ENCODE assay signal across 1 cellular context in the genomic region with DNA sequence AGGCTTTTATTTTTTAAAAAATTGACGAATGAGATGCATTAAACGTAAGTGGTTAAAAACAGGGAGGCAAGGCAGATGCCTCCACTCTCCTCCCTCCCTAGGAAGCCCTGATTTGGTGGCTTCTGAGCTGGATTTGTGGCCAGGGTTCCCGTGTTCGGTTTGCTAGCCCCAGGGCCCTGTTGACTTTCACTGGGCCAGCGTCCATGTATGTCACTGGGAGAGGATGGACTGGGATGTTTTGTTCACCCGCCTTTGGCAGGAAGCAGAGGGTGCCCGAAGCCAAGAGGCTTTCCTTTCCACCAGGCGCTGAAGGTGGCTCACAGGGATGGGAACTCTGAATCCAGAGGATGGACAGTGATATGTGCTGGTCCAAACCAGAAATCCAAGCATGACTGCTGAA.
TF ChIP-seq lines count a peak whose summit lies in the region.

No MANE protein-coding gene starts in this region.

TF ChIP-seq in GM23338, 12 proteins besides CTCF, POLR2A, EP300 and RAD21 (continued from another document):
- TF ChIP-seq, protein P1, sequence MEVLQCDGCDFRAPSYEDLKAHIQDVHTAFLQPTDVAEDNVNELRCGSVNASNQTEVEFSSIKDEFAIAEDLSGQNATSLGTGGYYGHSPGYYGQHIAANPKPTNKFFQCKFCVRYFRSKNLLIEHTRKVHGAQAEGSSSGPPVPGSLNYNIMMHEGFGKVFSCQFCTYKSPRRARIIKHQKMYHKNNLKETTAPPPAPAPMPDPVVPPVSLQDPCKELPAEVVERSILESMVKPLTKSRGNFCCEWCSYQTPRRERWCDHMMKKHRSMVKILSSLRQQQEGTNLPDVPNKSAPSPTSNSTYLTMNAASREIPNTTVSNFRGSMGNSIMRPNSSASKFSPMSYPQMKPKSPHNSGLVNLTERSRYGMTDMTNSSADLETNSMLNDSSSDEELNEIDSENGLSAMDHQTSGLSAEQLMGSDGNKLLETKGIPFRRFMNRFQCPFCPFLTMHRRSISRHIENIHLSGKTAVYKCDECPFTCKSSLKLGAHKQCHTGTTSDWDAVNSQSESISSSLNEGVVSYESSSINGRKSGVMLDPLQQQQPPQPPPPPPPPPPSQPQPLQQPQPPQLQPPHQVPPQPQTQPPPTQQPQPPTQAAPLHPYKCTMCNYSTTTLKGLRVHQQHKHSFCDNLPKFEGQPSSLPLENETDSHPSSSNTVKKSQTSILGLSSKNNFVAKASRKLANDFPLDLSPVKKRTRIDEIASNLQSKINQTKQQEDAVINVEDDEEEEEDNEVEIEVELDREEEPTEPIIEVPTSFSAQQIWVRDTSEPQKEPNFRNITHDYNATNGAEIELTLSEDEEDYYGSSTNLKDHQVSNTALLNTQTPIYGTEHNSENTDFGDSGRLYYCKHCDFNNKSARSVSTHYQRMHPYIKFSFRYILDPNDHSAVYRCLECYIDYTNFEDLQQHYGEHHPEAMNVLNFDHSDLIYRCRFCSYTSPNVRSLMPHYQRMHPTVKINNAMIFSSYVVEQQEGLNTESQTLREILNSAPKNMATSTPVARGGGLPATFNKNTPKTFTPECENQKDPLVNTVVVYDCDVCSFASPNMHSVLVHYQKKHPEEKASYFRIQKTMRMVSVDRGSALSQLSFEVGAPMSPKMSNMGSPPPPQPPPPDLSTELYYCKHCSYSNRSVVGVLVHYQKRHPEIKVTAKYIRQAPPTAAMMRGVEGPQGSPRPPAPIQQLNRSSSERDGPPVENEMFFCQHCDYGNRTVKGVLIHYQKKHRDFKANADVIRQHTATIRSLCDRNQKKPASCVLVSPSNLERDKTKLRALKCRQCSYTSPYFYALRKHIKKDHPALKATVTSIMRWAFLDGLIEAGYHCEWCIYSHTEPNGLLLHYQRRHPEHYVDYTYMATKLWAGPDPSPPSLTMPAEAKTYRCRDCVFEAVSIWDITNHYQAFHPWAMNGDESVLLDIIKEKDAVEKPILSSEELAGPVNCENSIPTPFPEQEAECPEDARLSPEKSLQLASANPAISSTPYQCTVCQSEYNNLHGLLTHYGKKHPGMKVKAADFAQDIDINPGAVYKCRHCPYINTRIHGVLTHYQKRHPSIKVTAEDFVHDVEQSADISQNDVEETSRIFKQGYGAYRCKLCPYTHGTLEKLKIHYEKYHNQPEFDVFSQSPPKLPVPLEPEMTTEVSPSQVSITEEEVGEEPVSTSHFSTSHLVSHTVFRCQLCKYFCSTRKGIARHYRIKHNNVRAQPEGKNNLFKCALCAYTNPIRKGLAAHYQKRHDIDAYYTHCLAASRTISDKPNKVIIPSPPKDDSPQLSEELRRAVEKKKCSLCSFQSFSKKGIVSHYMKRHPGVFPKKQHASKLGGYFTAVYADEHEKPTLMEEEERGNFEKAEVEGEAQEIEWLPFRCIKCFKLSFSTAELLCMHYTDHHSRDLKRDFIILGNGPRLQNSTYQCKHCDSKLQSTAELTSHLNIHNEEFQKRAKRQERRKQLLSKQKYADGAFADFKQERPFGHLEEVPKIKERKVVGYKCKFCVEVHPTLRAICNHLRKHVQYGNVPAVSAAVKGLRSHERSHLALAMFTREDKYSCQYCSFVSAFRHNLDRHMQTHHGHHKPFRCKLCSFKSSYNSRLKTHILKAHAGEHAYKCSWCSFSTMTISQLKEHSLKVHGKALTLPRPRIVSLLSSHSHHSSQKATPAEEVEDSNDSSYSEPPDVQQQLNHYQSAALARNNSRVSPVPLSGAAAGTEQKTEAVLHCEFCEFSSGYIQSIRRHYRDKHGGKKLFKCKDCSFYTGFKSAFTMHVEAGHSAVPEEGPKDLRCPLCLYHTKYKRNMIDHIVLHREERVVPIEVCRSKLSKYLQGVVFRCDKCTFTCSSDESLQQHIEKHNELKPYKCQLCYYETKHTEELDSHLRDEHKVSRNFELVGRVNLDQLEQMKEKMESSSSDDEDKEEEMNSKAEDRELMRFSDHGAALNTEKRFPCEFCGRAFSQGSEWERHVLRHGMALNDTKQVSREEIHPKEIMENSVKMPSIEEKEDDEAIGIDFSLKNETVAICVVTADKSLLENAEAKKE (CRISPR knock-in tag; IDR thresholded peaks at IDR 0.05), result no peak
- TF ChIP-seq STAT1 (IDR thresholded peaks at IDR 0.05; ENCODE audit: unreplicated experiment) (no peak), CREB1 (CRISPR knock-in tag; IDR thresholded peaks at IDR 0.05; ENCODE audit: low read depth) (no peak), NANOG (IDR thresholded peaks at IDR 0.05; ENCODE audit: borderline replicate concordance) (no peak)
